ENCODE assay signal across 1 cellular context in the genomic region with DNA sequence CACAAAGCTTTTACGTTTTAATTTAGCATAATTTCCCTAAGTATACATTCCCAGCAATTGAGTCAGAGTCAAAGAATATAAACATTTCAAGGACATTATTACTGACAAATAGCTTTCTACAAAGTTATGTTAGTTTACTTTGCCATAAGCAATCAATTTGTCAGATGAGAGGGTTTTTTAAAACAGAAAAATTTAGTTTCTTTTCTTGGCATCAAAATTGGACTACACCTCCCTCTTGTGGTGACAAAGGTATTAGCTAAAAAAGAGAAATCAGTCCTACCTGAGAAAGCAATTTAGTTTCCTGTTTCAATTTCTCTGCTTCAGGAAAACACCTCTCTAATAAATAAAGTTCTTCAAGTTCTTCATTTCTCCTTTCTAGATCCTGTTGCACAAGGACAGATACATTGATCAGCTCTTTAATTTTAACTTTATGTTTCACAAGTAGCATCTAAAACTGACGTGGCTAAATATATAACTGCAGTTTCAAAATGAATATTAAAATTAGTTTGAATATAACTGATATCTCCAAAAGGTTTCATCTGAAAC.
TF ChIP-seq lines count a peak whose summit lies in the region.

No MANE protein-coding gene starts in this region.

TF ChIP-seq in GM23338, 12 proteins besides CTCF, POLR2A, EP300 and RAD21 (continued from another document):
- TF ChIP-seq ZNF331 (CRISPR knock-in tag; IDR thresholded peaks at IDR 0.05; ENCODE audit: low read depth) (no peak), ZNF114 (CRISPR knock-in tag; IDR thresholded peaks at IDR 0.05) (no peak), POLR2AphosphoS5 (IDR thresholded peaks at IDR 0.05; ENCODE audit: low read depth) (no peak)
